In the genomic region with DNA sequence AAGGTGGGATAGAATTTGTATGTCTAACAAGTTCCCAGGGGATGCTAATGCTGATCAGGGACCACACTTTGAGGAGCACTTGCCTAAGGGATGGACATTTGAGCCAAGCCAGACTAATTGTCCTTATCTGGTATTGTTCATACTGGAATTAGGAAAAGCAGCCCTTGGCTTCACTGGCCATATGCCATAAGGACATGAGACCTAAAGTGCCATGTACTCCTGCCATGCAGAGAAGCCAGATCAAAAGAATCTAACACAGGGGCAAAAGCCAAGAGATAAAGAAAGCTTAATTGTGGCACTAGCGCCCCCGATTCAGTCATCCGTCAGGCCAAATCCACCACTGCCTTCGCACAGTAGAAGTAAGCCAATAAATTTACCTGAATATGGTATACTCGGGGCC, we compare ENCODE assay signal across 24 cellular contexts. TPM values are rescaled to one million over a fixed set of nuclear protein-coding genes. Genes with fewer than 3 reads are reported as not detected.
"Had no signal": no experiment of that assay in that cellular context is flagged by ENCODE, and none has a peak within 500 bp of the region (broad histone marks: within the 10 kb centered on the region; RNA-seq: fewer than 3 reads in every experiment).

No MANE protein-coding gene starts in this region.

- DNase-seq: activated CD4-positive, alpha-beta memory T cell treated with anti-CD3 and anti-CD28 coated beads for 36 hours; activated CD4-positive, alpha-beta T cell treated with anti-CD3 and anti-CD28 coated beads for 1 hour; activated CD4-positive, alpha-beta T cell treated with anti-CD3 and anti-CD28 coated beads, Interleukin-2, amount 10 ng/mL, durations not matched to agents 24 days and 14 days; activated CD8-positive, alpha-beta memory T cell treated with anti-CD3 and anti-CD28 coated beads for 24 hours; activated gamma-delta T cell; activated naive CD4-positive, alpha-beta T cell treated with anti-CD3 and anti-CD28 coated beads for 36 hours; activated T-cell treated with anti-CD3 and anti-CD28 coated beads, Interleukin-2, amount 50 U/mL, for 4 hours; amygdala; MG63; NCI-H1092 treated with DMSO at 0.1 percent for 48 hours; NCI-H1436; NCI-H187; NCI-H446; NCI-H526; NCI-H774; SHP77; T-helper 17 cell; T-helper 9 cell had no signal

- H3K4me3 ChIP-seq: MG63, SJSA1 had no signal

- H3K4me1 Mint-ChIP-seq: central memory CD8-positive, alpha-beta T cell; WTC11 had no signal

- ATAC-seq: activated T-cell treated with anti-CD3 and anti-CD28 coated beads, Interleukin-2, amount 50 U/mL, for 4 hours; T-helper 17 cell; WTC11 had no signal

- H3K27me3 ChIP-seq: MG63, SJSA1 had no signal

- H3K27ac Mint-ChIP-seq: activated CD4-positive, alpha-beta memory T cell treated with anti-CD3 and anti-CD28 coated beads for 36 hours; activated CD4-positive, alpha-beta T cell treated with anti-CD3 and anti-CD28 coated beads, Interleukin-2, amount 10 ng/mL, durations not matched to agents 24 days and 14 days; activated naive CD4-positive, alpha-beta T cell treated with anti-CD3 and anti-CD28 coated beads for 36 hours; activated naive CD8-positive, alpha-beta T cell; T-helper 17 cell; WTC11 had no signal

- H3K4me3 Mint-ChIP-seq: activated CD4-positive, alpha-beta memory T cell treated with anti-CD3 and anti-CD28 coated beads for 36 hours; activated CD4-positive, alpha-beta T cell treated with anti-CD3 and anti-CD28 coated beads, Interleukin-2, amount 10 ng/mL, durations not matched to agents 24 days and 14 days; activated naive CD4-positive, alpha-beta T cell treated with anti-CD3 and anti-CD28 coated beads for 36 hours; activated naive CD8-positive, alpha-beta T cell; activated T-cell treated with anti-CD3 and anti-CD28 coated beads, Interleukin-2, amount 50 U/mL, for 4 hours; brain; central memory CD8-positive, alpha-beta T cell; T-helper 17 cell; WTC11 had no signal

- H3K27ac ChIP-seq: KMS-11, SJSA1 had no signal

- H3K9me3 ChIP-seq: MG63, SJSA1 had no signal

- H3K36me3 Mint-ChIP-seq: activated naive CD8-positive, alpha-beta T cell; brain; WTC11 had no signal

- H3K9me3 Mint-ChIP-seq: activated CD4-positive, alpha-beta memory T cell treated with anti-CD3 and anti-CD28 coated beads for 36 hours; activated CD4-positive, alpha-beta T cell treated with anti-CD3 and anti-CD28 coated beads, Interleukin-2, amount 10 ng/mL, durations not matched to agents 24 days and 14 days; activated naive CD4-positive, alpha-beta T cell treated with anti-CD3 and anti-CD28 coated beads for 36 hours; activated T-cell treated with anti-CD3 and anti-CD28 coated beads, Interleukin-2, amount 50 U/mL, for 4 hours; brain; central memory CD8-positive, alpha-beta T cell; WTC11 had no signal

- H3K27me3 Mint-ChIP-seq: activated CD4-positive, alpha-beta memory T cell treated with anti-CD3 and anti-CD28 coated beads for 36 hours; activated naive CD8-positive, alpha-beta T cell; brain; central memory CD8-positive, alpha-beta T cell; T-helper 17 cell had no signal

RNA-seq across cellular contexts. Expression of a gene that starts 48.6 kb away (rescaled TPM):
- total RNA-seq: activated naive CD4-positive, alpha-beta T cell treated with anti-CD3 and anti-CD28 coated beads for 36 hours; SJSA1; T-helper 17 cell had no signal
